In genomic region chr9:124266139-124266825, GRCh38 we compare ENCODE assay signal across 10 cellular contexts. TPM values are rescaled to one million over a fixed set of nuclear protein-coding genes. Genes with fewer than 3 reads are reported as not detected.
A peak's percentile ranks its signal among the peaks of the same experiment; 100 is the strongest.
DNase-seq lines count a peak whose midpoint lies in the region; ATAC-seq, FAIRE-seq and TF ChIP-seq lines count a peak whose summit lies in the region.
"Had no signal": no experiment of that assay in that cellular context is flagged by ENCODE, and none has a peak within 500 bp of the region (broad histone marks: within the 10 kb centered on the region; RNA-seq: fewer than 3 reads in every experiment).

No MANE protein-coding gene starts in this region.

- H3K36me3 ChIP-seq in IMR-90 (ENCODE audit: control insufficient read depth, insufficient read depth, low read length), result peaks cover 36% of the 10 kb centered on the region
- H3K36me3 ChIP-seq in GM12878 (ENCODE audit: control insufficient read depth in 2 of 2, insufficient read depth in 2 of 2, low read length in 1 of 2), result peaks cover 14 to 33% of the 10 kb centered on the region in 2 experiments; a peak in 3 of 4 replicates
- H3K36me3 ChIP-seq in mucosa of rectum (ENCODE audit: control insufficient read depth in 2 of 2, insufficient read depth in 2 of 2, low read length in 2 of 2), result peaks cover 0 to 4% of the 10 kb centered on the region in 2 donors
- no peaks in the 10 kb centered on the region for H3K36me3 ChIP-seq in tibial nerve

- no peak for TF ChIP-seq EP300 in GM12878 (IDR thresholded peaks at IDR 0.05; ENCODE audit: borderline replicate concordance in 1 of 2, control insufficient read depth in 1 of 2, low read depth in 2 of 2, low read length in 2 of 2)
- no peak for TF ChIP-seq EP300 in tibial nerve (IDR thresholded peaks at IDR 0.05)

- H2AK5ac ChIP-seq in IMR-90 (ENCODE audit: low read depth, low read length), result peak overlapping the region; percentile 65

- H3K4me1 ChIP-seq in IMR-90 (ENCODE audit: control insufficient read depth, insufficient read depth, low read length) (peaks cover 74% of the 10 kb centered on the region), GM12878 (ENCODE audit: control insufficient read depth, insufficient read depth, low read length) (peaks cover 44% of the 10 kb centered on the region), mucosa of rectum (ENCODE audit: control insufficient read depth in 2 of 2, insufficient read depth in 2 of 2, low read length in 2 of 2) (peaks cover 65 to 70% of the 10 kb centered on the region in 2 donors), tibial nerve (peaks cover 0 to 100% (median 90%) of the 10 kb centered on the region in 4 donors)

- H3K9me3 ChIP-seq in IMR-90 (ENCODE audit: control insufficient read depth, insufficient read depth, low read length) (no peaks in the 10 kb centered on the region), GM12878 (replicated peaks; ENCODE audit: control insufficient read depth, insufficient read depth, low read length) (no peaks in the 10 kb centered on the region), mucosa of rectum (ENCODE audit: control insufficient read depth in 2 of 2, low read length in 2 of 2) (no peaks in the 10 kb centered on the region), tibial nerve (no peaks in the 10 kb centered on the region)

- H3K9me3 Mint-ChIP-seq in activated T-helper 1 cell treated with anti-CD3 and anti-CD28 coated beads, Interleukin-12 subunit alpha, Interleukin-12 subunit beta, Interleukin-2, Interleukin-4 antibody, amounts not matched to agents 30 ng/mL and 10 ng/mL and 1 ng/mL, durations not matched to agents 14 hours and 24 hours and 36 hours, result no peaks in the 10 kb centered on the region

- H3K4me1 Mint-ChIP-seq in activated T-helper 1 cell treated with anti-CD3 and anti-CD28 coated beads, Interleukin-12 subunit alpha, Interleukin-12 subunit beta, Interleukin-2, Interleukin-4 antibody, amounts not matched to agents 30 ng/mL and 10 ng/mL and 1 ng/mL, durations not matched to agents 14 hours and 24 hours and 36 hours (ENCODE audit: low read depth), result peaks cover 6% of the 10 kb centered on the region

- peak overlapping the region; percentile 27 for H3K9ac ChIP-seq in IMR-90 (ENCODE audit: low read depth, low read length)
- peak overlapping the region; percentile 14 for H3K9ac ChIP-seq in GM12878 (ENCODE audit: control insufficient read depth, insufficient read depth, low read length)
- H3K9ac ChIP-seq in mucosa of rectum (ENCODE audit: low read depth in 1 of 2, low read length in 2 of 2), result no peak overlapping the region

- H4K8ac ChIP-seq in IMR-90 (ENCODE audit: low read depth in 2 of 2, low read length in 2 of 2), result peak overlapping the region; percentile 44 to 74; a peak in 3 of 4 replicates

- H3K9me1 ChIP-seq in IMR-90 (ENCODE audit: insufficient read depth, low read length), result peaks cover 61% of the 10 kb centered on the region

- peak overlapping the region; percentile 3; the same call in 1 of the 3 replicates for H2BK15ac ChIP-seq in IMR-90 (ENCODE audit: low read depth, low read length)

- intact Hi-C loops in IMR-90 (cut with micrococcal nuclease) (no loop called here), GM12878 (cut with micrococcal nuclease; ENCODE audit: unreplicated experiment) (no loop called here)
- intact Hi-C loops in activated T-helper 1 cell treated with anti-CD3 and anti-CD28 coated beads, Interleukin-12 subunit alpha, Interleukin-12 subunit beta, Interleukin-2, Interleukin-4 antibody, amounts not matched to agents 30 ng/mL and 10 ng/mL and 1 ng/mL, durations not matched to agents 14 hours and 24 hours and 36 hours (cut with micrococcal nuclease), result no loop called here

- TF ChIP-seq RAD21 in IMR-90 (IDR thresholded peaks at IDR 0.05; ENCODE audit: low read length), result 0 out of 2 replicates have a peak, but pooled peaks have one; percentile 19
- TF ChIP-seq RAD21 in GM12878 (IDR thresholded peaks at IDR 0.05; ENCODE audit: insufficient read depth, low read depth, low read length), result no peak

- RAD21 ChIA-PET in GM12878 (lab: Charles Lee; ENCODE audit: unreplicated experiment), result interaction anchor here (1.3 to 6.2 kb wide), 8 partner anchors 20 to 140 kb away, joined by 3 to 74 read pairs (median 10); no protein-coding TSS in a partner anchor

- dilution Hi-C loops in IMR-90 (cut with HindIII; ENCODE audit: low sequenced_read_pairs, unreplicated experiment), result no loop called here

- H2BK120ac ChIP-seq in IMR-90 (ENCODE audit: low read depth, low read length), result peak overlapping the region; percentile 86; the same call in 1 of the 2 replicates

- CTCF ChIA-PET in IMR-90 (lab: Yijun Ruan, JAX), result interaction anchor here (0.5 kb wide), 1 partner anchor 838 kb away, joined by 3 read pairs; no protein-coding TSS in a partner anchor
- CTCF ChIA-PET in GM12878 (lab: Yijun Ruan, JAX), result interaction anchor here (0.8 to 3.7 kb wide), 9 partner anchors 20 to 445 kb away, joined by 3 to 13 read pairs (median 5); no protein-coding TSS in a partner anchor

- peak overlapping the region; percentile 47 for H2AK9ac ChIP-seq in IMR-90 (replicated peaks; ENCODE audit: low read depth, low read length, poor library complexity)

- DNase-seq in IMR-90 (peak; percentile 67), GM12878 (ENCODE audit: low read depth, low spot score) (no peak), tibial nerve (ENCODE audit: low spot score in 2 of 2) (no peak), GM10266 (ENCODE audit: extremely low spot score) (no peak), NCI-H2107 (lab: John Stamatoyannopoulos, UW) (no peak)
- DNase-seq in activated T-helper 1 cell treated with anti-CD3 and anti-CD28 coated beads, Interleukin-12 subunit alpha, Interleukin-12 subunit beta, Interleukin-2, Interleukin-4 antibody, amounts not matched to agents 30 ng/mL and 10 ng/mL and 1 ng/mL, durations not matched to agents 14 hours and 24 hours and 36 hours (ENCODE audit: low spot score), result no peak
- DNase-seq: DMS 273 treated with DMSO at 0.1 percent for 48 hours had no signal

- peak overlapping the region; percentile 25 for H3K23ac ChIP-seq in IMR-90 (ENCODE audit: low read depth, low read length)

- H3K79me2 ChIP-seq in GM12878 (ENCODE audit: control insufficient read depth, insufficient read depth, low read length), result peaks cover 98% of the 10 kb centered on the region

- peak overlapping the region; percentile 18; the same call in 1 of the 2 replicates for H4K5ac ChIP-seq in IMR-90 (ENCODE audit: low read depth, low read length)

- no peak overlapping the region for H3K27ac Mint-ChIP-seq in activated T-helper 1 cell treated with anti-CD3 and anti-CD28 coated beads, Interleukin-12 subunit alpha, Interleukin-12 subunit beta, Interleukin-2, Interleukin-4 antibody, amounts not matched to agents 30 ng/mL and 10 ng/mL and 1 ng/mL, durations not matched to agents 14 hours and 24 hours and 36 hours

- peak overlapping the region; percentile 82 for H3K14ac ChIP-seq in IMR-90 (replicated peaks; ENCODE audit: low read depth, low read length)

- peak overlapping the region; percentile 90 for H3K4ac ChIP-seq in IMR-90 (ENCODE audit: low read depth, low read length)

- TF ChIP-seq CTCF in IMR-90 (conservative IDR thresholded peaks at IDR 0.05; ENCODE audit: low read depth, low read length), result no peak
- no peak for TF ChIP-seq CTCF in GM12878 (IDR thresholded peaks at IDR 0.05 in 2 of 3, conservative IDR thresholded peaks at IDR 0.05 in 1 of 3; ENCODE audit: control insufficient read depth in 2 of 3, extremely low read depth in 1 of 3, insufficient read depth in 1 of 3, low read depth in 3 of 3, low read length in 3 of 3)
- no peak for TF ChIP-seq CTCF in tibial nerve (IDR thresholded peaks at IDR 0.05)
- TF ChIP-seq CTCF in GM10266 (IDR thresholded peaks at IDR 0.05; ENCODE audit: control insufficient read depth, insufficient read depth, low read depth, missing control alignments), result no peak

- H4K91ac ChIP-seq in IMR-90 (ENCODE audit: insufficient read depth, low read depth, low read length), result peak overlapping the region; percentile 75

- peak overlapping the region; percentile 78 for H3K27ac ChIP-seq in IMR-90 (ENCODE audit: insufficient read depth, low read length)
- H3K27ac ChIP-seq in GM12878 (ENCODE audit: control insufficient read depth, insufficient read depth), result peak overlapping the region; percentile 88
- peak overlapping the region; percentile 71 to 85 for H3K27ac ChIP-seq in mucosa of rectum (ENCODE audit: low read depth in 2 of 2, low read length in 2 of 2)
- H3K27ac ChIP-seq in tibial nerve, result peak overlapping the region; percentile 74 to 98 (median 92)

- no peak for FAIRE-seq in GM12878 (lab: Jason Lieb, UNC)
- FAIRE-seq: HTR-8/SVneo had no signal

- no peak overlapping the region for H3K4me3 Mint-ChIP-seq in activated T-helper 1 cell treated with anti-CD3 and anti-CD28 coated beads, Interleukin-12 subunit alpha, Interleukin-12 subunit beta, Interleukin-2, Interleukin-4 antibody, amounts not matched to agents 30 ng/mL and 10 ng/mL and 1 ng/mL, durations not matched to agents 14 hours and 24 hours and 36 hours

- POLR2A ChIA-PET in IMR-90 (lab: Charles Lee; ENCODE audit: unreplicated experiment) (interaction anchor here (0.6 kb wide), 1 partner anchor 20 kb away, joined by 3 read pairs; no protein-coding TSS in a partner anchor), GM12878 (lab: Charles Lee) (interaction anchor here (0.7 to 6.6 kb wide), 4 partner anchors 20 to 49 kb away, joined by 3 to 45 read pairs (median 12); no protein-coding TSS in a partner anchor)

- peaks cover 0 to 84% of the 10 kb centered on the region in 2 experiments; a peak in 3 of 4 replicates for H3K79me1 ChIP-seq in IMR-90 (ENCODE audit: low read depth in 1 of 2, low read length in 2 of 2)

- H3K56ac ChIP-seq in IMR-90 (ENCODE audit: extremely low read depth, insufficient read depth, low read length), result no peak overlapping the region; the same call in none of the 2 replicates

- H3K27me3 Mint-ChIP-seq in activated T-helper 1 cell treated with anti-CD3 and anti-CD28 coated beads, Interleukin-12 subunit alpha, Interleukin-12 subunit beta, Interleukin-2, Interleukin-4 antibody, amounts not matched to agents 30 ng/mL and 10 ng/mL and 1 ng/mL, durations not matched to agents 14 hours and 24 hours and 36 hours (ENCODE audit: insufficient read depth), result peaks cover 15% of the 10 kb centered on the region

- H3K4me3 ChIP-seq in IMR-90 (ENCODE audit: insufficient read depth, low read depth, low read length) (no peak overlapping the region), GM12878 (peak overlapping the region; percentile 61), mucosa of rectum (ENCODE audit: low read length in 2 of 2) (no peak overlapping the region), tibial nerve (no peak overlapping the region)

- no peak overlapping the region for H2BK20ac ChIP-seq in IMR-90 (ENCODE audit: low read depth, low read length)

- H2AFZ ChIP-seq in IMR-90 (replicated peaks; ENCODE audit: low read length, poor library complexity) (peak overlapping the region; percentile 0), GM12878 (ENCODE audit: control insufficient read depth, low read depth, low read length) (no peak overlapping the region)

- in situ Hi-C loops in IMR-90 (cut with MboI; ENCODE audit: low sequenced_read_pairs), result no loop called here
- in situ Hi-C loops in GM12878 (cut with MboI), result no loop called here

- peak overlapping the region; percentile 1; the same call in 1 of the 2 replicates for H3K18ac ChIP-seq in IMR-90 (ENCODE audit: low read depth, low read length)

- no peaks in the 10 kb centered on the region for H3K36me3 Mint-ChIP-seq in activated T-helper 1 cell treated with anti-CD3 and anti-CD28 coated beads, Interleukin-12 subunit alpha, Interleukin-12 subunit beta, Interleukin-2, Interleukin-4 antibody, amounts not matched to agents 30 ng/mL and 10 ng/mL and 1 ng/mL, durations not matched to agents 14 hours and 24 hours and 36 hours (ENCODE audit: low read depth)

- H3K4me2 ChIP-seq in IMR-90 (ENCODE audit: low read depth, low read length), result peak overlapping the region; percentile 2; the same call in 1 of the 2 replicates
- H3K4me2 ChIP-seq in GM12878 (ENCODE audit: control insufficient read depth, insufficient read depth), result peak overlapping the region; percentile 96

- peak overlapping the region; percentile 89 for H2BK5ac ChIP-seq in IMR-90 (ENCODE audit: low read depth, low read length, poor library complexity, severe bottlenecking)

- H3K27me3 ChIP-seq in IMR-90 (ENCODE audit: control insufficient read depth, insufficient read depth, low read length) (no peaks in the 10 kb centered on the region), GM12878 (replicated peaks in 1 of 2; ENCODE audit: control insufficient read depth in 2 of 2, insufficient read depth in 2 of 2, low read length in 1 of 2) (no peaks in the 10 kb centered on the region), mucosa of rectum (ENCODE audit: control insufficient read depth in 2 of 2, insufficient read depth in 2 of 2, low read length in 2 of 2) (no peaks in the 10 kb centered on the region), tibial nerve (no peaks in the 10 kb centered on the region)

- BruUV-seq in IMR-90 (replicated peaks; lab: Mats Ljungman, UMichigan) (no TSS peak), GM12878 (replicated peaks; lab: Mats Ljungman, UMichigan) (TSS peak; percentile 12)

- ATAC-seq in IMR-90 (ENCODE audit: low read depth) (peak; percentile 48), GM12878 (no peak; the same call in 1 of the 3 replicates), HG03039 (IDR thresholded peaks at IDR 0.05; ENCODE audit: unreplicated experiment) (no peak)

- 100% methylated on average over 1 of the region's 13 CpGs; no CpG with 5 or more reads in 1 of the 2 experiments for WGBS in IMR-90 (ENCODE audit: extremely low coverage in 2 of 2, insufficient read length in 1 of 2), 2 experiments
- 42% methylated on average over 13 of the region's 13 CpGs for WGBS in GM12878 (ENCODE audit: insufficient coverage, insufficient replicate concordance, low lambda C conversion rate, missing lambda C conversion rate)
- WGBS in tibial nerve, 2 donors, result 55 to 61% methylated on average over 10 to 12 of the region's 13 CpGs

- SMC1A ChIA-PET in GM12878 (lab: Charles Lee; ENCODE audit: uncharacterized antibody, unreplicated experiment), result interaction anchor here (0.9 to 10.1 kb wide), 12 partner anchors 9 to 139 kb away, joined by 3 to 132 read pairs (median 4); partner anchors contain the start of gene NEK6

- TF ChIP-seq POLR2A in IMR-90 (IDR thresholded peaks at IDR 0.05; ENCODE audit: low read depth, low read length), result 0 out of 2 replicates have a peak, but pooled peaks have one; percentile 41
- TF ChIP-seq POLR2A in GM12878 (IDR thresholded peaks at IDR 0.05; ENCODE audit: low read depth, low read length), result no peak
- no peak for TF ChIP-seq POLR2A in tibial nerve (IDR thresholded peaks at IDR 0.05)

- H4K20me1 ChIP-seq in IMR-90 (ENCODE audit: insufficient read depth, low read length) (peaks cover 96% of the 10 kb centered on the region), GM12878 (ENCODE audit: control insufficient read depth, insufficient read depth) (peaks cover 17% of the 10 kb centered on the region; the same call in 1 of the 2 replicates)

RNA-seq across cellular contexts. Expression of gene NEK6, which starts 8.5 kb away (rescaled TPM):
- total RNA-seq in IMR-90 (2012; rRNA removed), result 77.8 and 79.9 TPM in 2 replicates
- 110 and 112 TPM in 2 replicates for polyA plus RNA-seq in IMR-90 (2012; rRNA removed)
- polyA plus RNA-seq in IMR-90 (2012; cell fraction: cytosol; rRNA removed), result 55.9 and 71.1 TPM in 2 replicates
- 133 and 147 TPM in 2 replicates for polyA plus RNA-seq in IMR-90 (2012; cell fraction: nucleus; rRNA removed; ENCODE audit: low replicate concordance)
- total RNA-seq in GM12878 (2013; cell fraction: nucleolus; rRNA removed), result 174 and 184 TPM in 2 replicates
- total RNA-seq in GM12878 (2014; rRNA removed), result 50.0 and 58.0 TPM in 2 replicates
- 51.8 and 53.8 TPM in 2 replicates for total RNA-seq in GM12878 (2014; rRNA removed; fragmentation: Illumina TruSeq; extraction: Trizol)
- total RNA-seq in GM12878 (2021), result 136 and 142 TPM in 2 replicates
- 62.2 TPM for polyA plus RNA-seq in GM12878 (2011; ENCODE audit: low read depth)
- 131 and 161 TPM in 2 replicates for polyA plus RNA-seq in GM12878 (2011; rRNA removed)
- polyA plus RNA-seq in GM12878 (2011; cell fraction: cytosol; rRNA removed), result 171 and 176 TPM in 2 replicates
- 186 and 192 TPM in 2 replicates for polyA plus RNA-seq in GM12878 (2011; cell fraction: nucleus; rRNA removed)
- 79.3 and 129 TPM in 2 replicates for polyA plus RNA-seq in GM12878 (2012)
- polyA plus RNA-seq in GM12878 (2014; fragmentation: Illumina TruSeq; extraction: Trizol), result 68.6 and 87.1 TPM in 2 replicates
- polyA plus RNA-seq in GM12878 (2014; fragmentation: Nextera tagmentation; extraction: Ambion mirVana), result 10 to 100 TPM; 31.3 to 33.2 TPM
- polyA plus RNA-seq in GM12878 (2014; rRNA removed), result 91.3 and 96.0 TPM in 2 replicates
- polyA plus RNA-seq in GM12878 (2016; fragmentation: Nextera tagmentation; extraction: Ambion mirVana), result 100 to 1,000 TPM in 1 of 2 experiments, 10 to 100 TPM in 1; 97.0 to 104 TPM
- 210 and 248 TPM in 2 replicates for polyA minus RNA-seq in GM12878 (2011; rRNA and poly(A)+ RNA removed)
- 53.5 and 58.5 TPM in 2 replicates for polyA minus RNA-seq in GM12878 (2011; cell fraction: cytosol; rRNA and poly(A)+ RNA removed)
- 60.7 and 78.1 TPM in 2 replicates for polyA minus RNA-seq in GM12878 (2011; cell fraction: nucleus; rRNA and poly(A)+ RNA removed)
- 10 to 100 TPM; 25.3 to 53.1 (median 43.3) TPM for total RNA-seq in tibial nerve
- 17.4 and 21.0 TPM in 2 replicates for total RNA-seq in activated T-helper 1 cell treated with anti-CD3 and anti-CD28 coated beads, Interleukin-12 subunit alpha, Interleukin-12 subunit beta, Interleukin-2, Interleukin-4 antibody, amounts not matched to agents 30 ng/mL and 10 ng/mL and 1 ng/mL, durations not matched to agents 14 hours and 24 hours and 36 hours

Comparison
In these comparisons a context has a peak if more than half of its experiments do, and no peak if none do; other contexts are left out.
1. H3K9ac ChIP-seq: peak in IMR-90 (single experiment) and GM12878 (single experiment); none in mucosa of rectum (0 of 2).
2. Peak in every context shown above with its lines, with median percentiles within 50 percentile points of each other: H3K27ac ChIP-seq.